In the genomic region with DNA sequence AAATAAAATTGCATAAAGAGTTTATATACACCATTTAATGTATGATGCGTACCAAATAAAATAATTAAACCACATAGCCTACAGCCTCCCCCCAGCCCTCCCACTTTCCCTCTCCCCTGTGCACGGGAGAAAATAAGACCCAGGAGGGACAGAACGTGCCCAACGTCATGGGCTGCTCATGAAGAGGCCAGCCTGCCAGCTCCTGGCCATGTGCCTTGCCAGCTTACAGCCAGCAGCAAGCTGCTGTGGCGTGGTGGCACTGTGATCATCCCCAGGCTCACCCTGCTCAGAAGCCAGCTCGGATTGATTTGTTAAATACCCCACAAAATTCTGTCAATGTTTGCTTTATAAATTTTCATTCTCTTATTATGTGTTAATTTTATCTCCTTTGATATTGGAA, we compare ENCODE assay signal across 24 cellular contexts. TPM values are rescaled to one million over a fixed set of nuclear protein-coding genes. Genes with fewer than 3 reads are reported as not detected.
"Had no signal": no experiment of that assay in that cellular context is flagged by ENCODE, and none has a peak within 500 bp of the region (broad histone marks: within the 10 kb centered on the region; RNA-seq: fewer than 3 reads in every experiment).

No MANE protein-coding gene starts in this region.

- H3K36me3 ChIP-seq: ascending aorta had no signal

- H3K4me1 ChIP-seq: ascending aorta, body of pancreas had no signal

- H3K4me3 ChIP-seq: ascending aorta, body of pancreas had no signal

- H3K9me3 ChIP-seq: ascending aorta, body of pancreas had no signal

- H3K27me3 ChIP-seq: ascending aorta, body of pancreas had no signal

- H3K27ac ChIP-seq: ascending aorta, body of pancreas had no signal

- DNase-seq: activated CD4-positive, alpha-beta memory T cell treated with anti-CD3 and anti-CD28 coated beads for 36 hours; activated CD4-positive, alpha-beta T cell treated with anti-CD3 and anti-CD28 coated beads, Interleukin-2, amount 10 ng/mL, durations not matched to agents 7 days and 5 days; activated CD4-positive, CD25-positive, alpha-beta regulatory T cell treated with anti-CD3 and anti-CD28 coated beads, Interleukin-2, amount 50 U/mL, for 72 hours; activated CD8-positive, alpha-beta memory T cell treated with anti-CD3 and anti-CD28 coated beads for 24 hours; activated effector memory CD4-positive, alpha-beta T cell treated with anti-CD3 and anti-CD28 coated beads, Interleukin-2, amount 50 U/mL, for 16 hours; activated naive CD4-positive, alpha-beta T cell treated with Interleukin-2 at 50 U/mL for 16 hours; activated naive CD8-positive, alpha-beta T cell treated with anti-CD3 and anti-CD28 coated beads, Interleukin-2, amount 50 U/mL, for 24 hours; activated T-cell treated with anti-CD3 and anti-CD28 coated beads, Interleukin-2, amount 50 U/mL, for 4 hours; amniotic stem cell; body of pancreas; Kasumi-1; KBM-7; NCI-H1417; NCI-H187; NCI-H2081; NCI-H524; PC-3; SIG-M5; T-helper 17 cell; T-helper 9 cell had no signal

- ATAC-seq: activated naive CD4-positive, alpha-beta T cell treated with anti-CD3 and anti-CD28 coated beads, Interleukin-2, amount 50 U/mL, for 72 hours; activated naive CD8-positive, alpha-beta T cell treated with anti-CD3 and anti-CD28 coated beads, Interleukin-2, amount 50 U/mL, for 24 hours; activated T-cell treated with anti-CD3 and anti-CD28 coated beads, Interleukin-2, amount 50 U/mL, for 4 hours; body of pancreas; PC-3; T-helper 17 cell; WTC11 had no signal

RNA-seq across cellular contexts. Expression of a gene that starts 7.6 kb away (rescaled TPM):
- total RNA-seq: activated CD4-positive, alpha-beta memory T cell treated with anti-CD3 and anti-CD28 coated beads for 36 hours; activated CD4-positive, alpha-beta T cell treated with anti-CD3 and anti-CD28 coated beads, Interleukin-2, amount 10 ng/mL, durations not matched to agents 7 days and 5 days; activated naive CD4-positive, alpha-beta T cell treated with anti-CD3 and anti-CD28 coated beads, Interleukin-2, amount 50 U/mL, for 72 hours; activated T-cell treated with anti-CD3 and anti-CD28 coated beads, Interleukin-2, amount 50 U/mL, for 4 hours; ascending aorta; body of pancreas; bronchial epithelial cell; PC-3; T-helper 17 cell; WTC11 had no signal

RNA-seq across cellular contexts. Expression of a gene that starts 18.9 kb away (rescaled TPM):
- total RNA-seq: activated CD4-positive, alpha-beta memory T cell treated with anti-CD3 and anti-CD28 coated beads for 36 hours; activated CD4-positive, alpha-beta T cell treated with anti-CD3 and anti-CD28 coated beads, Interleukin-2, amount 10 ng/mL, durations not matched to agents 7 days and 5 days; activated naive CD4-positive, alpha-beta T cell treated with anti-CD3 and anti-CD28 coated beads, Interleukin-2, amount 50 U/mL, for 72 hours; activated T-cell treated with anti-CD3 and anti-CD28 coated beads, Interleukin-2, amount 50 U/mL, for 4 hours; ascending aorta; PC-3; T-helper 17 cell had no signal
